In the genomic region with DNA sequence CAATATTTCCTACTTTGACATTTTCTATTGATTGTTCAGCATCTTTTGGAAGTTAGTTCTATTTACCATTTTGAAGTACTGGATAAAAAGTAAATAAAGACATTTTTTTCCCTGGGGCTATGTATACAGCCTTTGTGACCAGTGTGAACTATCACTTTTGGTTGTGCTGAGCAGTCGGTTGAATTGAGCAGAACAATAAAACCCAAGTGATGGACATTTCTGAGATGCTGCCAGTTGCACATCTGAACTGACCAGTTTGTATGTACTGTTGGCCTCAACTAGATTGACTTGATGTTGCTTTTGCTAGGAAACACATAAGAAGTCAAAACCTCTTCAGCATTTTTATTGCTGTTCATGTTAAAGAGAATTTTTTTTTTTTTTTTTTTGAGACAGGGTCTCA, we compare ENCODE assay signal across 32 cellular contexts.
"Had no signal": no experiment of that assay in that cellular context is flagged by ENCODE, and none has a peak within 500 bp of the region (broad histone marks: within the 10 kb centered on the region; RNA-seq: fewer than 3 reads in every experiment).

No MANE protein-coding gene starts in this region.

- H3K27ac ChIP-seq: adrenal gland, body of pancreas, brain microvascular endothelial cell, breast epithelium, VCaP had no signal

- H3K27ac Mint-ChIP-seq: activated B cell treated with CpG ODN at 0.5 μM for 24 hours; activated CD4-positive, alpha-beta memory T cell treated with anti-CD3 and anti-CD28 coated beads for 36 hours; activated CD4-positive, alpha-beta T cell treated with anti-CD3 and anti-CD28 coated beads, Interleukin-2, amount 10 ng/mL, durations not matched to agents 24 days and 14 days; activated CD8-positive, alpha-beta T cell treated with anti-CD3 and anti-CD28 coated beads for 36 hours; activated naive CD4-positive, alpha-beta T cell treated with anti-CD3 and anti-CD28 coated beads for 36 hours; activated naive CD8-positive, alpha-beta T cell treated with anti-CD3 and anti-CD28 coated beads for 36 hours; activated T-cell treated with anti-CD3 and anti-CD28 coated beads, Interleukin-2, amount 50 U/mL, for 72 hours; activated T-helper 1 cell treated with anti-CD3 and anti-CD28 coated beads, Interleukin-12 subunit alpha, Interleukin-12 subunit beta, Interleukin-2, Interleukin-4 antibody, amounts not matched to agents 30 ng/mL and 10 ng/mL and 1 ng/mL, durations not matched to agents 14 hours and 24 hours and 36 hours; activated T-helper 17 cell treated with anti-CD3 and anti-CD28 coated beads, Interleukin-2, amount 50 U/mL, for 72 hours; T-helper 17 cell had no signal

- DNase-seq: activated B cell treated with CpG ODN at 0.5 μM for 24 hours; activated CD4-positive, alpha-beta memory T cell treated with anti-CD3 and anti-CD28 coated beads for 36 hours; activated CD4-positive, alpha-beta T cell treated with anti-CD3 and anti-CD28 coated beads for 4 hours; activated CD4-positive, alpha-beta T cell treated with anti-CD3 and anti-CD28 coated beads, Interleukin-2, amount 10 ng/mL, durations not matched to agents 24 days and 14 days; activated CD4-positive, alpha-beta T cell treated with anti-CD3 and anti-CD28 coated beads, Interleukin-2, amount 50 U/mL, for 1 hour; activated CD4-positive, alpha-beta T cell treated with anti-CD3 and anti-CD28 coated beads, Interleukin-2, amount 50 U/mL, for 4 hours; activated CD4-positive, CD25-positive, alpha-beta regulatory T cell treated with anti-CD3 and anti-CD28 coated beads, Interleukin-2, amount 50 U/mL, for 72 hours; activated CD8-positive, alpha-beta memory T cell treated with anti-CD3 and anti-CD28 coated beads, Interleukin-2, amount 50 U/mL, for 4 hours; activated CD8-positive, alpha-beta T cell treated with anti-CD3 and anti-CD28 coated beads for 36 hours; activated effector memory CD4-positive, alpha-beta T cell treated with anti-CD3 and anti-CD28 coated beads, Interleukin-2, amount 50 U/mL, for 16 hours; activated gamma-delta T cell treated with Interleukin-2 at 50 U/mL for 16 hours; activated naive CD4-positive, alpha-beta T cell; activated naive CD4-positive, alpha-beta T cell treated with anti-CD3 and anti-CD28 coated beads for 36 hours; activated naive CD4-positive, alpha-beta T cell treated with anti-CD3 and anti-CD28 coated beads, Interleukin-2, amount 50 U/mL, for 16 hours; activated naive CD8-positive, alpha-beta T cell treated with anti-CD3 and anti-CD28 coated beads for 36 hours; activated T-cell treated with anti-CD3 and anti-CD28 coated beads for 4 hours; activated T-cell treated with anti-CD3 and anti-CD28 coated beads, Interleukin-2, amount 50 U/mL, for 1 hour; activated T-cell treated with anti-CD3 and anti-CD28 coated beads, Interleukin-2, amount 50 U/mL, for 4 hours; activated T-cell treated with anti-CD3 and anti-CD28 coated beads, Interleukin-2, amount 50 U/mL, for 72 hours; adrenal gland; amniotic stem cell; aorta; body of pancreas; brain microvascular endothelial cell; central memory CD4-positive, alpha-beta T cell; T-helper 17 cell; T1000 had no signal

- H3K9me3 Mint-ChIP-seq: activated B cell treated with CpG ODN at 0.5 μM for 24 hours; activated CD4-positive, alpha-beta memory T cell treated with anti-CD3 and anti-CD28 coated beads for 36 hours; activated CD8-positive, alpha-beta T cell treated with anti-CD3 and anti-CD28 coated beads for 36 hours; activated naive CD4-positive, alpha-beta T cell treated with anti-CD3 and anti-CD28 coated beads for 36 hours; activated naive CD4-positive, alpha-beta T cell treated with anti-CD3 and anti-CD28 coated beads, Interleukin-2, amount 50 U/mL, for 72 hours; activated naive CD8-positive, alpha-beta T cell treated with anti-CD3 and anti-CD28 coated beads for 36 hours; activated T-cell treated with anti-CD3 and anti-CD28 coated beads, Interleukin-2, amount 50 U/mL, for 4 hours; activated T-cell treated with anti-CD3 and anti-CD28 coated beads, Interleukin-2, amount 50 U/mL, for 72 hours; activated T-helper 1 cell treated with anti-CD3 and anti-CD28 coated beads, Interleukin-12 subunit alpha, Interleukin-12 subunit beta, Interleukin-2, Interleukin-4 antibody, amounts not matched to agents 30 ng/mL and 10 ng/mL and 1 ng/mL, durations not matched to agents 14 hours and 24 hours and 36 hours; activated T-helper 17 cell treated with anti-CD3 and anti-CD28 coated beads, Interleukin-2, amount 50 U/mL, for 72 hours had no signal

- H3K4me1 Mint-ChIP-seq: activated B cell treated with CpG ODN at 0.5 μM for 24 hours; activated T-helper 17 cell treated with anti-CD3 and anti-CD28 coated beads, Interleukin-2, amount 50 U/mL, for 72 hours had no signal

- H3K9me3 ChIP-seq: adrenal gland, body of pancreas, breast epithelium had no signal

- H3K36me3 ChIP-seq: adrenal gland, brain microvascular endothelial cell, breast epithelium had no signal

- H3K36me3 Mint-ChIP-seq: activated naive CD4-positive, alpha-beta T cell treated with anti-CD3 and anti-CD28 coated beads, Interleukin-2, amount 50 U/mL, for 72 hours had no signal

- H3K4me3 ChIP-seq: adrenal gland, body of pancreas, breast epithelium had no signal

- H3K27me3 Mint-ChIP-seq: activated B cell treated with CpG ODN at 0.5 μM for 24 hours; activated CD4-positive, alpha-beta memory T cell treated with anti-CD3 and anti-CD28 coated beads for 36 hours; activated CD4-positive, alpha-beta T cell treated with anti-CD3 and anti-CD28 coated beads, Interleukin-2, amount 10 ng/mL, durations not matched to agents 24 days and 14 days; activated CD8-positive, alpha-beta T cell treated with anti-CD3 and anti-CD28 coated beads for 36 hours; activated naive CD8-positive, alpha-beta T cell treated with anti-CD3 and anti-CD28 coated beads for 36 hours; activated T-helper 17 cell treated with anti-CD3 and anti-CD28 coated beads, Interleukin-2, amount 50 U/mL, for 72 hours; T-helper 17 cell had no signal

- H3K4me1 ChIP-seq: adrenal gland, body of pancreas, breast epithelium had no signal

- H3K4me3 Mint-ChIP-seq: activated B cell treated with CpG ODN at 0.5 μM for 24 hours; activated CD4-positive, alpha-beta memory T cell treated with anti-CD3 and anti-CD28 coated beads for 36 hours; activated CD4-positive, alpha-beta T cell treated with anti-CD3 and anti-CD28 coated beads, Interleukin-2, amount 10 ng/mL, durations not matched to agents 24 days and 14 days; activated CD8-positive, alpha-beta T cell treated with anti-CD3 and anti-CD28 coated beads for 36 hours; activated naive CD4-positive, alpha-beta T cell treated with anti-CD3 and anti-CD28 coated beads for 36 hours; activated naive CD8-positive, alpha-beta T cell treated with anti-CD3 and anti-CD28 coated beads for 36 hours; activated T-cell treated with anti-CD3 and anti-CD28 coated beads, Interleukin-2, amount 50 U/mL, for 4 hours; activated T-cell treated with anti-CD3 and anti-CD28 coated beads, Interleukin-2, amount 50 U/mL, for 72 hours; activated T-helper 1 cell treated with anti-CD3 and anti-CD28 coated beads, Interleukin-12 subunit alpha, Interleukin-12 subunit beta, Interleukin-2, Interleukin-4 antibody, amounts not matched to agents 30 ng/mL and 10 ng/mL and 1 ng/mL, durations not matched to agents 14 hours and 24 hours and 36 hours; activated T-helper 17 cell treated with anti-CD3 and anti-CD28 coated beads, Interleukin-2, amount 50 U/mL, for 72 hours; T-helper 17 cell had no signal

- H3K27me3 ChIP-seq: adrenal gland, body of pancreas, brain microvascular endothelial cell, breast epithelium had no signal
